In genomic region chr11:118572075-118572913, GRCh38 we compare ENCODE assay signal across 8 cellular contexts.
DNase-seq lines count a peak whose midpoint lies in the region; ATAC-seq and TF ChIP-seq lines count a peak whose summit lies in the region.

Gene ARCN1 (plus strand): TSS chr11:118572409. CDS start chr11:118572548, 139 bp downstream.

- ATAC-seq in GM21526 (IDR thresholded peaks at IDR 0.05; ENCODE audit: low FRiP score, unreplicated experiment) (peak; percentile 61), RWPE2 (ENCODE audit: low read depth) (peak; percentile 66)
- peak; percentile 79 for ATAC-seq in stimulated activated naive CD8-positive, alpha-beta T cell treated with anti-CD3 and anti-CD28 coated beads, Interleukin-15, Interleukin-2, amounts not matched to agents 100 U/mL and 50 U/mL, for 24 hours

- DNase-seq in COR-L47 (lab: John Stamatoyannopoulos, UW): peak; percentile 70
- DNase-seq in RWPE2 (ENCODE audit: low spot score): peak; percentile 73
- DNase-seq in activated effector memory CD4-positive, alpha-beta T cell treated with anti-CD3 and anti-CD28 coated beads, Interleukin-2, amount 50 U/mL, for 16 hours: peak; percentile 92
- DNase-seq in fibroblast of the conjunctiva (ENCODE audit: low read depth): peak; percentile 42
- peak; percentile 80 for DNase-seq in stimulated activated naive CD8-positive, alpha-beta T cell treated with anti-CD3 and anti-CD28 coated beads, Interleukin-15, Interleukin-2, amounts not matched to agents 100 U/mL and 50 U/mL, for 24 hours

- H3K27ac ChIP-seq in KMS-11: peak within 1 kb of the TSS; percentile 74
- H3K27ac ChIP-seq in RWPE2 (ENCODE audit: poor library complexity, severe bottlenecking): peak within 1 kb of the TSS; percentile 73

- 0 out of 2 replicates have a peak, but pooled peaks cover 11% of the 10 kb centered on the region for H4K20me1 ChIP-seq in KMS-11 (ENCODE audit: insufficient read depth)

- peak within 1 kb of the TSS; percentile 76 for H2AFZ ChIP-seq in KMS-11 (ENCODE audit: low read depth)

- no peaks in the 10 kb centered on the region for H3K9me3 ChIP-seq in RWPE2 (ENCODE audit: severe bottlenecking)

- peaks cover 31% of the 10 kb centered on the region for H3K4me1 ChIP-seq in KMS-11 (ENCODE audit: low read depth, poor library complexity, severe bottlenecking)
- H3K4me1 ChIP-seq in RWPE2 (ENCODE audit: insufficient read depth, poor library complexity, severe bottlenecking): peaks cover 12% of the 10 kb centered on the region

- H3K9ac ChIP-seq in KMS-11: peak within 1 kb of the TSS; percentile 88

- peak within 1 kb of the TSS; percentile 84 for H3K4me2 ChIP-seq in KMS-11

- H3K36me3 ChIP-seq in KMS-11 (ENCODE audit: insufficient read depth) (no peaks in the 10 kb centered on the region), RWPE2 (ENCODE audit: low read depth) (peaks cover 33% of the 10 kb centered on the region)

- H3K4me3 ChIP-seq in KMS-11 (IDR thresholded peaks at IDR 0.05; ENCODE audit: insufficient read depth, low read depth, low read length) (no peak within 1 kb of the TSS), RWPE2 (ENCODE audit: severe bottlenecking) (peak within 1 kb of the TSS; percentile 99)

- H3K79me2 ChIP-seq in KMS-11 (ENCODE audit: insufficient read depth, low read depth): peaks cover 50% of the 10 kb centered on the region

- H3K9me3 Mint-ChIP-seq in nephron: no peaks in the 10 kb centered on the region

- peak within 1 kb of the TSS; percentile 91 to 99 (median 99) for H3K4me3 Mint-ChIP-seq in nephron

- no peaks in the 10 kb centered on the region for H3K27me3 Mint-ChIP-seq in nephron (ENCODE audit: low read depth)

- peaks cover 5% of the 10 kb centered on the region for H3K36me3 Mint-ChIP-seq in nephron (ENCODE audit: low read depth)

- peak within 1 kb of the TSS; percentile 96 to 98 (median 96) for H3K27ac Mint-ChIP-seq in nephron

- H3K4me1 Mint-ChIP-seq in nephron: peaks cover 44% of the 10 kb centered on the region

- H3K27me3 ChIP-seq in KMS-11 (ENCODE audit: insufficient read depth, low read depth) (no peaks in the 10 kb centered on the region), RWPE2 (ENCODE audit: insufficient read depth, poor library complexity, severe bottlenecking) (no peaks in the 10 kb centered on the region)

- TF ChIP-seq CTCF in KMS-11 (conservative IDR thresholded peaks at IDR 0.05; ENCODE audit: low read depth, low read length): no peak
- no peak for TF ChIP-seq CTCF in RWPE2 (IDR thresholded peaks at IDR 0.05; ENCODE audit: poor library complexity, severe bottlenecking)
- no peak for TF ChIP-seq CTCF in nephron (IDR thresholded peaks at IDR 0.05; ENCODE audit: unreplicated experiment in 3 of 3)

Comparison
In these comparisons a context has a peak if more than half of its experiments do, and no peak if none do; other contexts are left out.
1. DNase-seq: peak in every context shown above with its lines; median percentile 92 in activated effector memory CD4-positive, alpha-beta T cell treated with anti-CD3 and anti-CD28 coated beads, Interleukin-2, amount 50 U/mL, for 16 hours; 80 in stimulated activated naive CD8-positive, alpha-beta T cell treated with anti-CD3 and anti-CD28 coated beads, Interleukin-15, Interleukin-2, amounts not matched to agents 100 U/mL and 50 U/mL, for 24 hours; 73 in RWPE2; 70 in COR-L47; 42 in fibroblast of the conjunctiva.